Comparison of ENCODE assay signal across 12 cellular contexts in genomic region chr3:4693620-4694019, GRCh38.
A peak's percentile ranks its signal among the peaks of the same experiment; 100 is the strongest.
DNase-seq lines count a peak whose midpoint lies in the region; ATAC-seq and TF ChIP-seq lines count a peak whose summit lies in the region.
"Had no signal": no experiment of that assay in that cellular context is flagged by ENCODE, and none has a peak within 500 bp of the region (broad histone marks: within the 10 kb centered on the region; RNA-seq: fewer than 3 reads in every experiment).

No MANE protein-coding gene starts in this region.

- CTCF ChIA-PET in HEK293T (lab: Yijun Ruan, JAX): interaction anchor here (0.5 to 1.0 kb wide), 3 partner anchors 18 to 287 kb away, joined by 3 to 5 read pairs (median 3); no protein-coding TSS in a partner anchor

- H3K27ac Mint-ChIP-seq in stimulated activated memory B cell treated with anti-CD40 and anti-IgM and Interleukin-4, amounts not matched to agents 10 μg/mL and 1 μg/mL and 100 μg/mL, for 72 hours: peak overlapping the region; percentile 55

- H3K27me3 Mint-ChIP-seq in stimulated activated memory B cell treated with anti-CD40 and anti-IgM and Interleukin-4, amounts not matched to agents 10 μg/mL and 1 μg/mL and 100 μg/mL, for 72 hours: no peaks in the 10 kb centered on the region
- H3K27me3 Mint-ChIP-seq: naive B cell had no signal

- DNase-seq in HEK293T (ENCODE audit: extremely low spot score) (no peak), ovary (no peak), SHP77 (lab: John Stamatoyannopoulos, UW) (no peak)
- DNase-seq: foreskin keratinocyte, islet precursor cell, naive B cell, NCI-H1092 treated with DMSO at 0.1 percent for 48 hours had no signal

- H3K4me1 Mint-ChIP-seq in stimulated activated memory B cell treated with anti-CD40 and anti-IgM and Interleukin-4, amounts not matched to agents 10 μg/mL and 1 μg/mL and 100 μg/mL, for 72 hours: peaks cover 21% of the 10 kb centered on the region

- no peaks in the 10 kb centered on the region for H3K36me3 ChIP-seq in ovary

- no peak for TF ChIP-seq EP300 in ovary (IDR thresholded peaks at IDR 0.05)

- H3K27ac ChIP-seq in ovary: no peak overlapping the region
- H3K27ac ChIP-seq: foreskin keratinocyte, vagina had no signal

- ATAC-seq in GM19324 (IDR thresholded peaks at IDR 0.05; ENCODE audit: low FRiP score, unreplicated experiment) (peak; percentile 83), HG02588 (IDR thresholded peaks at IDR 0.05; ENCODE audit: unreplicated experiment) (peak; percentile 80), HG03378 (IDR thresholded peaks at IDR 0.05; ENCODE audit: unreplicated experiment) (peak; percentile 76)
- peak; percentile 93 for ATAC-seq in stimulated activated memory B cell treated with anti-CD40 and anti-IgM and Interleukin-4, amounts not matched to agents 10 μg/mL and 1 μg/mL and 100 μg/mL, for 72 hours
- ATAC-seq: foreskin keratinocyte had no signal

- no peak overlapping the region for H3K4me3 ChIP-seq in ovary
- H3K4me3 ChIP-seq: vagina had no signal

- no peak for TF ChIP-seq CTCF in ovary (IDR thresholded peaks at IDR 0.05)

- H3K27me3 ChIP-seq in ovary: no peaks in the 10 kb centered on the region
- H3K27me3 ChIP-seq: foreskin keratinocyte, vagina had no signal

- POLR2A ChIA-PET in HEK293T (lab: Yijun Ruan, JAX): interaction anchor here (1.0 kb wide), 1 partner anchor 15 kb away, joined by 3 read pairs; no protein-coding TSS in a partner anchor

- H3K4me3 Mint-ChIP-seq in stimulated activated memory B cell treated with anti-CD40 and anti-IgM and Interleukin-4, amounts not matched to agents 10 μg/mL and 1 μg/mL and 100 μg/mL, for 72 hours: no peak overlapping the region
- H3K4me3 Mint-ChIP-seq: naive B cell had no signal

- intact Hi-C loops in ovary (cut with DNase I): no loop called here

- TF ChIP-seq POLR2A in ovary (IDR thresholded peaks at IDR 0.05): no peak

- peaks cover 62% of the 10 kb centered on the region for H3K36me3 Mint-ChIP-seq in stimulated activated memory B cell treated with anti-CD40 and anti-IgM and Interleukin-4, amounts not matched to agents 10 μg/mL and 1 μg/mL and 100 μg/mL, for 72 hours

- H3K9me3 ChIP-seq in ovary: no peaks in the 10 kb centered on the region
- H3K9me3 ChIP-seq: vagina had no signal

- peaks cover 4% of the 10 kb centered on the region for H3K9me3 Mint-ChIP-seq in stimulated activated memory B cell treated with anti-CD40 and anti-IgM and Interleukin-4, amounts not matched to agents 10 μg/mL and 1 μg/mL and 100 μg/mL, for 72 hours

- WGBS in ovary, 3 donors: 82 to 88% (median 86%) methylated on average over 13 of the region's 13 CpGs

- H3K4me1 ChIP-seq in ovary (ENCODE audit: insufficient read depth): no peaks in the 10 kb centered on the region
- H3K4me1 ChIP-seq: foreskin keratinocyte, vagina had no signal

TF ChIP-seq in HEK293T, 16 proteins besides CTCF, POLR2A, EP300 and RAD21:
- TF ChIP-seq NFRKB (IDR thresholded peaks at IDR 0.05) (no peak), SP1 (IDR thresholded peaks at IDR 0.05) (no peak), FOXK2 (IDR thresholded peaks at IDR 0.05) (no peak), ZNF384 (IDR thresholded peaks at IDR 0.05) (no peak), LEF1 (IDR thresholded peaks at IDR 0.05; ENCODE audit: borderline replicate concordance) (no peak), FOXA1 (IDR thresholded peaks at IDR 0.05) (no peak), ARNT (IDR thresholded peaks at IDR 0.05) (no peak), L3MBTL2 (conservative IDR thresholded peaks at IDR 0.05) (no peak), PKNOX1 (IDR thresholded peaks at IDR 0.05) (no peak), CTBP1 (IDR thresholded peaks at IDR 0.05; ENCODE audit: borderline replicate concordance) (no peak), SUZ12 (IDR thresholded peaks at IDR 0.05) (no peak), BHLHE40 (IDR thresholded peaks at IDR 0.05; ENCODE audit: borderline replicate concordance) (no peak)
